15 cellular contexts compared by ENCODE assay signal in genomic region chr11:117229411-117229810, GRCh38. TPM values are rescaled to one million over a fixed set of nuclear protein-coding genes. Genes with fewer than 3 reads are reported as not detected.
DNase-seq lines count a peak whose midpoint lies in the region; ATAC-seq and TF ChIP-seq lines count a peak whose summit lies in the region.
"Had no signal": no experiment of that assay in that cellular context is flagged by ENCODE, and none has a peak within 500 bp of the region (broad histone marks: within the 10 kb centered on the region; RNA-seq: fewer than 3 reads in every experiment).

No MANE protein-coding gene starts in this region.

- H3K27ac Mint-ChIP-seq in activated T-cell treated with anti-CD3 and anti-CD28 coated beads, Interleukin-2, amount 50 U/mL, for 72 hours = peak overlapping the region; percentile 18
- peak overlapping the region; percentile 95 to 99 for H3K27ac Mint-ChIP-seq in T-cell

- H3K4me3 Mint-ChIP-seq in activated T-cell treated with anti-CD3 and anti-CD28 coated beads, Interleukin-2, amount 50 U/mL, for 72 hours = peak overlapping the region; percentile 89 to 95
- peak overlapping the region; percentile 89 to 98 (median 96) for H3K4me3 Mint-ChIP-seq in T-cell

- intact Hi-C loops in sigmoid colon (cut with DNase I) (loop anchor here (5.0 kb wide), 2 partner anchors 347 to 442 kb away; partner anchors contain the start of gene ZPR1), left ventricle myocardium superior (cut with micrococcal nuclease) (loop anchor here (5.0 kb wide), 1 partner anchor 47 kb away; no protein-coding TSS in a partner anchor)

- H3K4me3 ChIP-seq in coronary artery = no peak overlapping the region
- no peak overlapping the region for H3K4me3 ChIP-seq in sigmoid colon
- H3K4me3 ChIP-seq: gastrocnemius medialis, transverse colon had no signal

- H3K27me3 ChIP-seq in sigmoid colon = no peaks in the 10 kb centered on the region
- H3K27me3 ChIP-seq: brain microvascular endothelial cell, gastrocnemius medialis, transverse colon had no signal

- ATAC-seq in activated T-cell treated with anti-CD3 and anti-CD28 coated beads, Interleukin-2, amount 50 U/mL, for 72 hours (replicated peaks in 1 of 2) = no peak
- no peak for ATAC-seq in T-cell (replicated peaks in 1 of 4)
- no peak for ATAC-seq in left ventricle myocardium superior
- ATAC-seq: gastrocnemius medialis had no signal

- no peak for DNase-seq in activated T-cell treated with anti-CD3 and anti-CD28 coated beads, Interleukin-2, amount 50 U/mL, for 72 hours
- DNase-seq in activated T-cell treated with anti-CD3 and anti-CD28 coated beads, Interleukin-2, amount 50 U/mL, for 48 hours = no peak
- DNase-seq in T-cell (no peak), coronary artery (ENCODE audit: low spot score) (peak; percentile 69), sigmoid colon (peak; percentile 61), NCI-H1694 (lab: John Stamatoyannopoulos, UW) (no peak), left ventricle myocardium superior (no peak), NCI-H345 (lab: John Stamatoyannopoulos, UW) (no peak)
- DNase-seq: brain microvascular endothelial cell, DMS79 treated with DMSO at 0.1 percent for 48 hours, gastrocnemius medialis, MM.1S, NCI-H2081 treated with DMSO at 0.1 percent for 48 hours, NCI-H774, transverse colon had no signal

- peaks cover 19 to 45% (median 33%) of the 10 kb centered on the region in 4 donors for H3K36me3 ChIP-seq in sigmoid colon

- no peaks in the 10 kb centered on the region for H3K9me3 ChIP-seq in sigmoid colon
- H3K9me3 ChIP-seq: gastrocnemius medialis, transverse colon had no signal

- 96 to 97% methylated on average over 12 of the region's 12 CpGs for WGBS in sigmoid colon, 2 donors

- peaks cover 16 to 41% of the 10 kb centered on the region in 2 donors for H3K36me3 Mint-ChIP-seq in activated T-cell treated with anti-CD3 and anti-CD28 coated beads, Interleukin-2, amount 50 U/mL, for 72 hours (ENCODE audit: insufficient read depth in 2 of 2)
- H3K36me3 Mint-ChIP-seq in T-cell = peaks cover 34% of the 10 kb centered on the region

- no peak for TF ChIP-seq CTCF in coronary artery (IDR thresholded peaks at IDR 0.05)
- no peak for TF ChIP-seq CTCF in sigmoid colon (IDR thresholded peaks at IDR 0.05)

- H3K9me3 Mint-ChIP-seq in activated T-cell treated with anti-CD3 and anti-CD28 coated beads, Interleukin-2, amount 50 U/mL, for 72 hours = no peaks in the 10 kb centered on the region
- no peaks in the 10 kb centered on the region for H3K9me3 Mint-ChIP-seq in T-cell

- peaks cover 2 to 58% (median 49%) of the 10 kb centered on the region in 4 donors for H3K4me1 ChIP-seq in sigmoid colon

- no peak for TF ChIP-seq EP300 in sigmoid colon (IDR thresholded peaks at IDR 0.05)

- no peak overlapping the region for H3K27ac ChIP-seq in coronary artery
- no peak overlapping the region for H3K27ac ChIP-seq in sigmoid colon
- H3K27ac ChIP-seq: brain microvascular endothelial cell had no signal

- CTCF ChIA-PET in T-cell (lab: Charles Lee) = interaction anchor here in 1 of 2 donors (1.1 kb wide), 1 partner anchor 48 kb away, joined by 5 read pairs; no protein-coding TSS in a partner anchor

- POLR2A ChIA-PET in T-cell (lab: Charles Lee) = no interaction called here

- H3K27me3 Mint-ChIP-seq in activated T-cell treated with anti-CD3 and anti-CD28 coated beads, Interleukin-2, amount 50 U/mL, for 72 hours (ENCODE audit: low read depth) = no peaks in the 10 kb centered on the region
- H3K27me3 Mint-ChIP-seq in T-cell = no peaks in the 10 kb centered on the region

- H3K4me1 Mint-ChIP-seq in activated T-cell treated with anti-CD3 and anti-CD28 coated beads, Interleukin-2, amount 50 U/mL, for 72 hours (ENCODE audit: low read depth) = peaks cover 58% of the 10 kb centered on the region
- peaks cover 54 to 70% (median 58%) of the 10 kb centered on the region in 3 donors for H3K4me1 Mint-ChIP-seq in T-cell

- TF ChIP-seq POLR2A in sigmoid colon (IDR thresholded peaks at IDR 0.05) = no peak

RNA-seq across cellular contexts. Expression of gene PCSK7, which starts 2.5 kb away (rescaled TPM):
- 100 to 1,000 TPM; 139 to 147 TPM for total RNA-seq in activated T-cell treated with anti-CD3 and anti-CD28 coated beads, Interleukin-2, amount 50 U/mL, for 72 hours
- total RNA-seq in T-cell (100 to 1,000 TPM; 300 to 368 (median 336) TPM), sigmoid colon (10 to 100 TPM; 22.1 to 55.1 (median 31.1) TPM), left ventricle myocardium superior (21.7 TPM)
- polyA plus RNA-seq in sigmoid colon = 100 to 1,000 TPM in 1 of 3 donors, 10 to 100 TPM in 2; 18.0 to 116 (median 21.7) TPM

RNA-seq across cellular contexts. Expression of gene RNF214, which starts 3.1 kb away (rescaled TPM):
- total RNA-seq in activated T-cell treated with anti-CD3 and anti-CD28 coated beads, Interleukin-2, amount 50 U/mL, for 72 hours = 10 to 100 TPM; 30.7 to 33.5 TPM
- total RNA-seq in T-cell (10 to 100 TPM; 21.6 to 31.7 (median 30.5) TPM), sigmoid colon (10 to 100 TPM; 11.1 to 23.8 (median 12.8) TPM), left ventricle myocardium superior (25.2 TPM)
- 10 to 100 TPM in 2 of 3 donors, 1 to 10 TPM in 1; 6.2 to 12.0 (median 10.2) TPM for polyA plus RNA-seq in sigmoid colon

RNA-seq across cellular contexts. Expression of gene TAGLN, which starts 30.2 kb away (rescaled TPM):
- total RNA-seq in activated T-cell treated with anti-CD3 and anti-CD28 coated beads, Interleukin-2, amount 50 U/mL, for 72 hours = 1 to 10 TPM; 7.2 to 8.9 TPM
- total RNA-seq in T-cell (10 to 100 TPM in 4 of 5 donors, 1 to 10 TPM in 1; 8.5 to 19.7 (median 13.4) TPM), sigmoid colon (over 10,000 TPM in 3 of 4 donors, 1,000 to 10,000 TPM in 1; 6,854 to 14,048 (median 12,596) TPM), left ventricle myocardium superior (69.5 TPM)
- polyA plus RNA-seq in sigmoid colon = 1,000 to 10,000 TPM in 1 of 3 donors, 100 to 1,000 TPM in 2; 112 to 1,100 (median 337) TPM

RNA-seq across cellular contexts. Expression of gene SIDT2, which starts 50.9 kb away (rescaled TPM):
- 10 to 100 TPM; 32.0 to 40.3 TPM for total RNA-seq in activated T-cell treated with anti-CD3 and anti-CD28 coated beads, Interleukin-2, amount 50 U/mL, for 72 hours
- 100 to 1,000 TPM in 2 of 5 donors, 10 to 100 TPM in 3; 46.3 to 110 (median 59.5) TPM for total RNA-seq in T-cell
- 10 to 100 TPM; 20.7 to 50.7 (median 28.5) TPM for total RNA-seq in sigmoid colon
- 10 to 100 TPM in 2 of 3 donors, 1 to 10 TPM in 1; 7.6 to 33.1 (median 12.0) TPM for polyA plus RNA-seq in sigmoid colon
- total RNA-seq in left ventricle myocardium superior = 20.4 TPM

Comparison
In these comparisons a context has a peak if more than half of its experiments do, and no peak if none do; other contexts are left out.
1. DNase-seq: peak in coronary artery (single experiment) and sigmoid colon (single experiment); none in activated T-cell treated with anti-CD3 and anti-CD28 coated beads, Interleukin-2, amount 50 U/mL, for 72 hours (0 of 2), activated T-cell treated with anti-CD3 and anti-CD28 coated beads, Interleukin-2, amount 50 U/mL, for 48 hours (0 of 2), T-cell (0 of 34), NCI-H1694 (single experiment), left ventricle myocardium superior (single experiment) and NCI-H345 (single experiment).
2. RNA of gene TAGLN, which starts 30.2 kb away (total RNA-seq): 6,854 to 14,048 TPM in sigmoid colon; 69.5 TPM in left ventricle myocardium superior (single experiment), 8.5 to 19.7 TPM in T-cell and 7.2 to 8.9 TPM in activated T-cell treated with anti-CD3 and anti-CD28 coated beads, Interleukin-2, amount 50 U/mL, for 72 hours; every median in the first group is over 10 times any median in the second.